In the genomic region with DNA sequence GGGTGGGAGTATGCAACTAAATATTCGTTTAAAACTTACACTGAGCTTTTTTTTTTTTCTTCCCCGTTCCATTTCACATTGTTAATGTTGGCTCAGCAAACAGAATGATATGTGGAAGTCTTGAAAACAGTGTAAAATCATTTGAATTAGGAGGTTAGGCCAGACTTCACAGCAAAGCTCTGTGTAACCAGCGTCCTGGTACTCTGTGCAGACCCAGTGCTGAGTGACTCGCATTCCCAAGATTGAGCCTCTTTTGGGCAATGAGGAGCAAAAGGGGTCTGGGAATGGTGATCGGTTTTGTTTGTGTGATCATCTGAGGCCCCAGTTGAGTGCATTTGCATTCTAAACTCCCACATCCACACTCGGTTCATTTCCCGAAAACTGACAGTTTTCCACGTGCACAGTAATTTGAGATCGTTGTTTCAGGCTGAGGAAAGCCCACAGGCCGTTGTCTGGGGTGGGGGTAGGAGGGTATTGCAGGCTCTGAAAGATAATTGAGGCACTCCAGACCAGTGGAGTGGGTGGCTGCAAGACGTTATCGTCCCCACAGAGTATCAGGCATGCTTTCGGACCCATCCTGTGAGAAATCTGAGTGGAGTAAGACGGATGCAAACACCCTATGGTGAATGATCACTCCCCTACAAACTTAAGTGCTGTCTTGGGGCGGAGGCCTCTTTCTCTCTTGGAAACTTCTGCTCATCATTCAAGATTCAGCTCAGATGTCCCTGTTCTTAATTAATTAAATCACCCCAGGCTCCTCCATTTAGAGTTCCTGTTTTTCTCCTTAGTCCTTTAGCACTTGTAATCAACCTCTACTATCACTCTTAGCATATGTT, we compare ENCODE assay signal across 1 cellular context.
A peak's percentile ranks its signal among the peaks of the same experiment; 100 is the strongest.
TF ChIP-seq lines count a peak whose summit lies in the region.

No MANE protein-coding gene starts in this region.

TF ChIP-seq in HEK293, 187 proteins besides CTCF, POLR2A, EP300 and RAD21 (continued from another document):
- TF ChIP-seq, protein P1, sequence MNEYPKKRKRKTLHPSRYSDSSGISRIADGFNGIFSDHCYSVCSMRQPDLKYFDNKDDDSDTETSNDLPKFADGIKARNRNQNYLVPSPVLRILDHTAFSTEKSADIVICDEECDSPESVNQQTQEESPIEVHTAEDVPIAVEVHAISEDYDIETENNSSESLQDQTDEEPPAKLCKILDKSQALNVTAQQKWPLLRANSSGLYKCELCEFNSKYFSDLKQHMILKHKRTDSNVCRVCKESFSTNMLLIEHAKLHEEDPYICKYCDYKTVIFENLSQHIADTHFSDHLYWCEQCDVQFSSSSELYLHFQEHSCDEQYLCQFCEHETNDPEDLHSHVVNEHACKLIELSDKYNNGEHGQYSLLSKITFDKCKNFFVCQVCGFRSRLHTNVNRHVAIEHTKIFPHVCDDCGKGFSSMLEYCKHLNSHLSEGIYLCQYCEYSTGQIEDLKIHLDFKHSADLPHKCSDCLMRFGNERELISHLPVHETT (tag by site-specific recombination; IDR thresholded peaks at IDR 0.05) = no peak
- TF ChIP-seq ZEB2 (tag by site-specific recombination; IDR thresholded peaks at IDR 0.05) (peak; percentile 37; the same call in 1 of the 2 replicates), ZNF670 (tag by site-specific recombination; IDR thresholded peaks at IDR 0.05; ENCODE audit: low read depth) (no peak), TRIM28 (IDR thresholded peaks at IDR 0.05; ENCODE audit: borderline replicate concordance, low read length) (peak; percentile 58; the same call in 1 of the 2 replicates), ZNF140 (tag by site-specific recombination; IDR thresholded peaks at IDR 0.05) (no peak), SCRT2 (tag by site-specific recombination; IDR thresholded peaks at IDR 0.05) (no peak), ZBTB48 (tag by site-specific recombination; IDR thresholded peaks at IDR 0.05) (no peak), ZNF10 (tag by site-specific recombination; IDR thresholded peaks at IDR 0.05) (no peak), ZNF350 (tag by site-specific recombination; IDR thresholded peaks at IDR 0.05) (no peak), ZNF155 (tag by site-specific recombination; IDR thresholded peaks at IDR 0.05) (no peak), ZNF174 (tag by site-specific recombination; IDR thresholded peaks at IDR 0.05) (no peak), ZNF623 (tag by site-specific recombination; IDR thresholded peaks at IDR 0.05) (no peak), GLI2 (tag by site-specific recombination; IDR thresholded peaks at IDR 0.05; ENCODE audit: borderline replicate concordance, low read depth) (no peak), EGR2 (tag by site-specific recombination; IDR thresholded peaks at IDR 0.05; ENCODE audit: low read depth) (peak; percentile 89), ZNF391 (tag by site-specific recombination; IDR thresholded peaks at IDR 0.05; ENCODE audit: borderline replicate concordance, low read depth) (no peak), ZNF843 (tag by site-specific recombination; IDR thresholded peaks at IDR 0.05) (no peak), ZNF529 (tag by site-specific recombination; IDR thresholded peaks at IDR 0.05; ENCODE audit: insufficient replicate concordance) (no peak), KLF1 (tag by site-specific recombination; IDR thresholded peaks at IDR 0.05) (no peak; the same call in 1 of the 2 replicates), BCL11A (tag by site-specific recombination; IDR thresholded peaks at IDR 0.05; ENCODE audit: low read depth) (no peak), FEZF1 (tag by site-specific recombination; IDR thresholded peaks at IDR 0.05) (no peak), ZNF580 (tag by site-specific recombination; IDR thresholded peaks at IDR 0.05) (no peak), ZNF214 (tag by site-specific recombination; IDR thresholded peaks at IDR 0.05; ENCODE audit: borderline replicate concordance) (no peak), ZNF660 (tag by site-specific recombination; IDR thresholded peaks at IDR 0.05) (no peak), IKZF3 (tag by site-specific recombination; IDR thresholded peaks at IDR 0.05) (no peak), PRDM10 (tag by site-specific recombination; IDR thresholded peaks at IDR 0.05) (peak; percentile 97), ZBTB17 (tag by site-specific recombination; IDR thresholded peaks at IDR 0.05) (peak; percentile 86), ZNF776 (tag by site-specific recombination; IDR thresholded peaks at IDR 0.05; ENCODE audit: borderline replicate concordance) (no peak), SETDB1 (IDR thresholded peaks at IDR 0.05; ENCODE audit: insufficient read length, low read length) (no peak), BCL11B (tag by site-specific recombination; IDR thresholded peaks at IDR 0.05; ENCODE audit: low read depth) (no peak), ZNF335 (tag by site-specific recombination; conservative IDR thresholded peaks at IDR 0.05) (0 out of 2 replicates have a peak, but pooled peaks have one; percentile 27), PATZ1 (tag by site-specific recombination; IDR thresholded peaks at IDR 0.05) (no peak), ZNF292 (tag by site-specific recombination; IDR thresholded peaks at IDR 0.05; ENCODE audit: borderline replicate concordance, low read depth) (no peak), ZIC2 (tag by site-specific recombination; IDR thresholded peaks at IDR 0.05) (0 out of 2 replicates have a peak, but pooled peaks have one; percentile 28)
- TF ChIP-seq, protein P2, sequence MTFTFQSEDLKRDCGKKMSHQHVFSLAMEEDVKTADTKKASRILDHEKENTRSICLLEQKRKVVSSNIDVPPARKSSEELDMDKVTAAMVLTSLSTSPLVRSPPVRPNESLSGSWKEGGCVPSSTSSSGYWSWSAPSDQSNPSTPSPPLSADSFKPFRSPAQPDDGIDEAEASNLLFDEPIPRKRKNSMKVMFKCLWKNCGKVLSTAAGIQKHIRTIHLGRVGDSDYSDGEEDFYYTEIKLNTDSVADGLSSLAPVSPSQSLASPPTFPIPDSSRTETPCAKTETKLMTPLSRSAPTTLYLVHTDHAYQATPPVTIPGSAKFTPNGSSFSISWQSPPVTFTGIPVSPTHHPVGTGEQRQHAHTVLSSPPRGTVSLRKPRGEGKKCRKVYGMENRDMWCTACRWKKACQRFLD (tag by site-specific recombination; IDR thresholded peaks at IDR 0.05) = no peak
- TF ChIP-seq, protein P3, sequence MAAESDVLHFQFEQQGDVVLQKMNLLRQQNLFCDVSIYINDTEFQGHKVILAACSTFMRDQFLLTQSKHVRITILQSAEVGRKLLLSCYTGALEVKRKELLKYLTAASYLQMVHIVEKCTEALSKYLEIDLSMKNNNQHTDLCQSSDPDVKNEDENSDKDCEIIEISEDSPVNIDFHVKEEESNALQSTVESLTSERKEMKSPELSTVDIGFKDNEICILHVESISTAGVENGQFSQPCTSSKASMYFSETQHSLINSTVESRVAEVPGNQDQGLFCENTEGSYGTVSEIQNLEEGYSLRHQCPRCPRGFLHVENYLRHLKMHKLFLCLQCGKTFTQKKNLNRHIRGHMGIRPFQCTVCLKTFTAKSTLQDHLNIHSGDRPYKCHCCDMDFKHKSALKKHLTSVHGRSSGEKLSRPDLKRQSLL (tag by site-specific recombination; IDR thresholded peaks at IDR 0.05) = no peak
- TF ChIP-seq, protein P4, sequence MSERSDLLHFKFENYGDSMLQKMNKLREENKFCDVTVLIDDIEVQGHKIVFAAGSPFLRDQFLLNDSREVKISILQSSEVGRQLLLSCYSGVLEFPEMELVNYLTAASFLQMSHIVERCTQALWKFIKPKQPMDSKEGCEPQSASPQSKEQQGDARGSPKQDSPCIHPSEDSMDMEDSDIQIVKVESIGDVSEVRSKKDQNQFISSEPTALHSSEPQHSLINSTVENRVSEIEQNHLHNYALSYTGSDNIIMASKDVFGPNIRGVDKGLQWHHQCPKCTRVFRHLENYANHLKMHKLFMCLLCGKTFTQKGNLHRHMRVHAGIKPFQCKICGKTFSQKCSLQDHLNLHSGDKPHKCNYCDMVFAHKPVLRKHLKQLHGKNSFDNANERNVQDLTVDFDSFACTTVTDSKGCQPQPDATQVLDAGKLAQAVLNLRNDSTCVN (tag by site-specific recombination; optimal IDR thresholded peaks at IDR 0.05) = no peak
- TF ChIP-seq, protein P5, sequence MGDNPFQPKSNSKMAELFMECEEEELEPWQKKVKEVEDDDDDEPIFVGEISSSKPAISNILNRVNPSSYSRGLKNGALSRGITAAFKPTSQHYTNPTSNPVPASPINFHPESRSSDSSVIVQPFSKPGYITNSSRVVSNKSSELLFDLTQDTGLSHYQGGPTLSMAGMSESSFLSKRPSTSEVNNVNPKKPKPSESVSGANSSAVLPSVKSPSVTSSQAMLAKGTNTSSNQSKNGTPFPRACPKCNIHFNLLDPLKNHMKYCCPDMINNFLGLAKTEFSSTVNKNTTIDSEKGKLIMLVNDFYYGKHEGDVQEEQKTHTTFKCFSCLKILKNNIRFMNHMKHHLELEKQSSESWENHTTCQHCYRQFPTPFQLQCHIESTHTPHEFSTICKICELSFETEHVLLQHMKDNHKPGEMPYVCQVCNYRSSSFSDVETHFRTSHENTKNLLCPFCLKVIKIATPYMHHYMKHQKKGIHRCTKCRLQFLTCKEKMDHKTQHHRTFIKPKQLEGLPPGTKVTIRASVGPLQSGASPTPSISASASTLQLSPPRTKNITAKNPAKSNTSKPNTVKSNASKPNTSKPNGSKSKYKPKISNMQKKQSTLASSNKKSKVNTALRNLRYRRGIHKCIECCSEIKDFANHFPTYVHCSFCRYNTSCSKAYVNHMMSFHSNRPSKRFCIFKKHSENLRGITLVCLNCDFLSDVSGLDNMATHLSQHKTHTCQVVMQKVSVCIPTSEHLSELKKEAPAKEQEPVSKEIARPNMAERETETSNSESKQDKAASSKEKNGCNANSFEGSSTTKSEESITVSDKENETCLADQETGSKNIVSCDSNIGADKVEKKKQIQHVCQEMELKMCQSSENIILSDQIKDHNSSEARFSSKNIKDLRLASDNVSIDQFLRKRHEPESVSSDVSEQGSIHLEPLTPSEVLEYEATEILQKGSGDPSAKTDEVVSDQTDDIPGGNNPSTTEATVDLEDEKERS (tag by site-specific recombination; IDR thresholded peaks at IDR 0.05) = no peak
- TF ChIP-seq, protein P6, sequence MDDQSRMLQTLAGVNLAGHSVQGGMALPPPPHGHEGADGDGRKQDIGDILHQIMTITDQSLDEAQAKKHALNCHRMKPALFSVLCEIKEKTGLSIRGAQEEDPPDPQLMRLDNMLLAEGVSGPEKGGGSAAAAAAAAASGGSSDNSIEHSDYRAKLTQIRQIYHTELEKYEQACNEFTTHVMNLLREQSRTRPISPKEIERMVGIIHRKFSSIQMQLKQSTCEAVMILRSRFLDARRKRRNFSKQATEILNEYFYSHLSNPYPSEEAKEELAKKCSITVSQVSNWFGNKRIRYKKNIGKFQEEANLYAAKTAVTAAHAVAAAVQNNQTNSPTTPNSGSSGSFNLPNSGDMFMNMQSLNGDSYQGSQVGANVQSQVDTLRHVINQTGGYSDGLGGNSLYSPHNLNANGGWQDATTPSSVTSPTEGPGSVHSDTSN (CRISPR knock-in tag; IDR thresholded peaks at IDR 0.05) = no peak
